ENCODE assay signal across 1 cellular context in genomic region chr15:90901799-90902655, GRCh38.
TF ChIP-seq lines count a peak whose summit lies in the region.

No MANE protein-coding gene starts in this region.

TF ChIP-seq in HepG2, 621 proteins besides CTCF, POLR2A, EP300 and RAD21 (continued from another document and continues in another):
- TF ChIP-seq, protein P1, sequence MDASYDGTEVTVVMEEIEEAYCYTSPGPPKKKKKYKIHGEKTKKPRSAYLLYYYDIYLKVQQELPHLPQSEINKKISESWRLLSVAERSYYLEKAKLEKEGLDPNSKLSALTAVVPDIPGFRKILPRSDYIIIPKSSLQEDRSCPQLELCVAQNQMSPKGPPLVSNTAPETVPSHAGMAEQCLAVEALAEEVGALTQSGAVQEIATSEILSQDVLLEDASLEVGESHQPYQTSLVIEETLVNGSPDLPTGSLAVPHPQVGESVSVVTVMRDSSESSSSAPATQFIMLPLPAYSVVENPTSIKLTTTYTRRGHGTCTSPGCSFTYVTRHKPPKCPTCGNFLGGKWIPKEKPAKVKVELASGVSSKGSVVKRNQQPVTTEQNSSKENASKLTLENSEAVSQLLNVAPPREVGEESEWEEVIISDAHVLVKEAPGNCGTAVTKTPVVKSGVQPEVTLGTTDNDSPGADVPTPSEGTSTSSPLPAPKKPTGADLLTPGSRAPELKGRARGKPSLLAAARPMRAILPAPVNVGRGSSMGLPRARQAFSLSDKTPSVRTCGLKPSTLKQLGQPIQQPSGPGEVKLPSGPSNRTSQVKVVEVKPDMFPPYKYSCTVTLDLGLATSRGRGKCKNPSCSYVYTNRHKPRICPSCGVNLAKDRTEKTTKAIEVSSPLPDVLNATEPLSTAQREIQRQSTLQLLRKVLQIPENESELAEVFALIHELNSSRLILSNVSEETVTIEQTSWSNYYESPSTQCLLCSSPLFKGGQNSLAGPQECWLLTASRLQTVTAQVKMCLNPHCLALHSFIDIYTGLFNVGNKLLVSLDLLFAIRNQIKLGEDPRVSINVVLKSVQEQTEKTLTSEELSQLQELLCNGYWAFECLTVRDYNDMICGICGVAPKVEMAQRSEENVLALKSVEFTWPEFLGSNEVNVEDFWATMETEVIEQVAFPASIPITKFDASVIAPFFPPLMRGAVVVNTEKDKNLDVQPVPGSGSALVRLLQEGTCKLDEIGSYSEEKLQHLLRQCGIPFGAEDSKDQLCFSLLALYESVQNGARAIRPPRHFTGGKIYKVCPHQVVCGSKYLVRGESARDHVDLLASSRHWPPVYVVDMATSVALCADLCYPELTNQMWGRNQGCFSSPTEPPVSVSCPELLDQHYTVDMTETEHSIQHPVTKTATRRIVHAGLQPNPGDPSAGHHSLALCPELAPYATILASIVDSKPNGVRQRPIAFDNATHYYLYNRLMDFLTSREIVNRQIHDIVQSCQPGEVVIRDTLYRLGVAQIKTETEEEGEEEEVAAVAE (CRISPR knock-in tag; IDR thresholded peaks at IDR 0.05; ENCODE audit: borderline replicate concordance): peak; percentile 47; the same call in 1 of the 2 replicates
- 0 out of 2 replicates have a peak, but pooled peaks have one; percentile 49 for TF ChIP-seq CBFB (CRISPR knock-in tag; IDR thresholded peaks at IDR 0.05)
- no peak for TF ChIP-seq ZNF775 (CRISPR knock-in tag; IDR thresholded peaks at IDR 0.05; ENCODE audit: borderline replicate concordance)
- no peak for TF ChIP-seq MLX (CRISPR knock-in tag; IDR thresholded peaks at IDR 0.05)
- no peak for TF ChIP-seq MAZ (IDR thresholded peaks at IDR 0.05; ENCODE audit: borderline replicate concordance, low read depth, low read length)
- TF ChIP-seq MAZ (CRISPR knock-in tag; IDR thresholded peaks at IDR 0.05; ENCODE audit: low read depth): peak; percentile 71
- 0 out of 2 replicates have a peak, but pooled peaks have one; percentile 22 for TF ChIP-seq ZNF7 (CRISPR knock-in tag; IDR thresholded peaks at IDR 0.05)
- no peak for TF ChIP-seq CEBPB (IDR thresholded peaks at IDR 0.05; ENCODE audit: borderline replicate concordance, low read depth, low read length)
- no peak for TF ChIP-seq STAT5B (CRISPR knock-in tag; IDR thresholded peaks at IDR 0.05)
- no peak for TF ChIP-seq MLLT10 (CRISPR knock-in tag; IDR thresholded peaks at IDR 0.05)
- 0 out of 2 replicates have a peak, but pooled peaks have one; percentile 2 for TF ChIP-seq SNAI1 (CRISPR knock-in tag; IDR thresholded peaks at IDR 0.05; ENCODE audit: borderline replicate concordance)
- TF ChIP-seq, protein P2, sequence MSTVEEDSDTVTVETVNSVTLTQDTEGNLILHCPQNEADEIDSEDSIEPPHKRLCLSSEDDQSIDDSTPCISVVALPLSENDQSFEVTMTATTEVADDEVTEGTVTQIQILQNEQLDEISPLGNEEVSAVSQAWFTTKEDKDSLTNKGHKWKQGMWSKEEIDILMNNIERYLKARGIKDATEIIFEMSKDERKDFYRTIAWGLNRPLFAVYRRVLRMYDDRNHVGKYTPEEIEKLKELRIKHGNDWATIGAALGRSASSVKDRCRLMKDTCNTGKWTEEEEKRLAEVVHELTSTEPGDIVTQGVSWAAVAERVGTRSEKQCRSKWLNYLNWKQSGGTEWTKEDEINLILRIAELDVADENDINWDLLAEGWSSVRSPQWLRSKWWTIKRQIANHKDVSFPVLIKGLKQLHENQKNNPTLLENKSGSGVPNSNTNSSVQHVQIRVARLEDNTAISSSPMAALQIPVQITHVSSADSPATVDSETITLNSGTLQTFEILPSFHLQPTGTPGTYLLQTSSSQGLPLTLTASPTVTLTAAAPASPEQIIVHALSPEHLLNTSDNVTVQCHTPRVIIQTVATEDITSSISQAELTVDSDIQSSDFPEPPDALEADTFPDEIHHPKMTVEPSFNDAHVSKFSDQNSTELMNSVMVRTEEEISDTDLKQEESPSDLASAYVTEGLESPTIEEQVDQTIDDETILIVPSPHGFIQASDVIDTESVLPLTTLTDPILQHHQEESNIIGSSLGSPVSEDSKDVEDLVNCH (CRISPR knock-in tag; IDR thresholded peaks at IDR 0.05): no peak
- TF ChIP-seq ZNF329 (CRISPR knock-in tag; IDR thresholded peaks at IDR 0.05; ENCODE audit: low read depth): no peak
- TF ChIP-seq, protein P3, sequence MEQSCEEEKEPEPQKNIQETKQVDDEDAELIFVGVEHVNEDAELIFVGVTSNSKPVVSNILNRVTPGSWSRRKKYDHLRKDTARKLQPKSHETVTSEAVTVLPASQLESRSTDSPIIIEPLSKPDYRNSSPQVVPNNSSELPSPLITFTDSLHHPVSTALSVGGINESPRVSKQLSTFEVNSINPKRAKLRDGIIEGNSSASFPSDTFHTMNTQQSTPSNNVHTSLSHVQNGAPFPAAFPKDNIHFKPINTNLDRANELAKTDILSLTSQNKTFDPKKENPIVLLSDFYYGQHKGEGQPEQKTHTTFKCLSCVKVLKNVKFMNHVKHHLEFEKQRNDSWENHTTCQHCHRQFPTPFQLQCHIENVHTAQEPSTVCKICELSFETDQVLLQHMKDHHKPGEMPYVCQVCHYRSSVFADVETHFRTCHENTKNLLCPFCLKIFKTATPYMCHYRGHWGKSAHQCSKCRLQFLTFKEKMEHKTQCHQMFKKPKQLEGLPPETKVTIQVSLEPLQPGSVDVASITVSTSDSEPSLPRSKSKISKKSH (CRISPR knock-in tag; IDR thresholded peaks at IDR 0.05; ENCODE audit: borderline replicate concordance): 0 out of 2 replicates have a peak, but pooled peaks have one; percentile 28
- TF ChIP-seq ZNF564 (CRISPR knock-in tag; IDR thresholded peaks at IDR 0.05): no peak
- no peak for TF ChIP-seq ZNF30 (CRISPR knock-in tag; IDR thresholded peaks at IDR 0.05)
- TF ChIP-seq YEATS2 (CRISPR knock-in tag; IDR thresholded peaks at IDR 0.05; ENCODE audit: borderline replicate concordance): peak; percentile 71
- TF ChIP-seq BRCA1 (CRISPR knock-in tag; IDR thresholded peaks at IDR 0.05): 0 out of 2 replicates have a peak, but pooled peaks have one; percentile 70
- no peak; the same call in 1 of the 2 replicates for TF ChIP-seq ZFP90 (CRISPR knock-in tag; IDR thresholded peaks at IDR 0.05; ENCODE audit: borderline replicate concordance)
- TF ChIP-seq ZFP41 (CRISPR knock-in tag; IDR thresholded peaks at IDR 0.05; ENCODE audit: borderline replicate concordance): no peak
- TF ChIP-seq EHMT2 (IDR thresholded peaks at IDR 0.05; ENCODE audit: borderline replicate concordance, low read depth, low read length): no peak
- TF ChIP-seq, protein P4, sequence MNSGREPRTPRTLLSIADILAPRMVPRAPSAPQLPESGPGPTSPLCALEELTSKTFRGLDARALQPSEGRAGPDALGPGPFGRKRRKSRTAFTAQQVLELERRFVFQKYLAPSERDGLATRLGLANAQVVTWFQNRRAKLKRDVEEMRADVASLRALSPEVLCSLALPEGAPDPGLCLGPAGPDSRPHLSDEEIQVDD (CRISPR knock-in tag; IDR thresholded peaks at IDR 0.05; ENCODE audit: borderline replicate concordance): peak; percentile 54; the same call in 1 of the 2 replicates
- TF ChIP-seq, protein P5, sequence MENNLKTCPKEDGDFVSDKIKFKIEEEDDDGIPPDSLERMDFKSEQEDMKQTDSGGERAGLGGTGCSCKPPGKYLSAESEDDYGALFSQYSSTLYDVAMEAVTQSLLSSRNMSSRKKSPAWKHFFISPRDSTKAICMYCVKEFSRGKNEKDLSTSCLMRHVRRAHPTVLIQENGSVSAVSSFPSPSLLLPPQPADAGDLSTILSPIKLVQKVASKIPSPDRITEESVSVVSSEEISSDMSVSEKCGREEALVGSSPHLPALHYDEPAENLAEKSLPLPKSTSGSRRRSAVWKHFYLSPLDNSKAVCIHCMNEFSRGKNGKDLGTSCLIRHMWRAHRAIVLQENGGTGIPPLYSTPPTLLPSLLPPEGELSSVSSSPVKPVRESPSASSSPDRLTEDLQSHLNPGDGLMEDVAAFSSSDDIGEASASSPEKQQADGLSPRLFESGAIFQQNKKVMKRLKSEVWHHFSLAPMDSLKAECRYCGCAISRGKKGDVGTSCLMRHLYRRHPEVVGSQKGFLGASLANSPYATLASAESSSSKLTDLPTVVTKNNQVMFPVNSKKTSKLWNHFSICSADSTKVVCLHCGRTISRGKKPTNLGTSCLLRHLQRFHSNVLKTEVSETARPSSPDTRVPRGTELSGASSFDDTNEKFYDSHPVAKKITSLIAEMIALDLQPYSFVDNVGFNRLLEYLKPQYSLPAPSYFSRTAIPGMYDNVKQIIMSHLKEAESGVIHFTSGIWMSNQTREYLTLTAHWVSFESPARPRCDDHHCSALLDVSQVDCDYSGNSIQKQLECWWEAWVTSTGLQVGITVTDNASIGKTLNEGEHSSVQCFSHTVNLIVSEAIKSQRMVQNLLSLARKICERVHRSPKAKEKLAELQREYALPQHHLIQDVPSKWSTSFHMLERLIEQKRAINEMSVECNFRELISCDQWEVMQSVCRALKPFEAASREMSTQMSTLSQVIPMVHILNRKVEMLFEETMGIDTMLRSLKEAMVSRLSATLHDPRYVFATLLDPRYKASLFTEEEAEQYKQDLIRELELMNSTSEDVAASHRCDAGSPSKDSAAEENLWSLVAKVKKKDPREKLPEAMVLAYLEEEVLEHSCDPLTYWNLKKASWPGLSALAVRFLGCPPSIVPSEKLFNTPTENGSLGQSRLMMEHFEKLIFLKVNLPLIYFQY (CRISPR knock-in tag; IDR thresholded peaks at IDR 0.05; ENCODE audit: borderline replicate concordance): peak; percentile 93
- 0 out of 2 replicates have a peak, but pooled peaks have one; percentile 27 for TF ChIP-seq ZGPAT (CRISPR knock-in tag; IDR thresholded peaks at IDR 0.05)
- TF ChIP-seq RARA (CRISPR knock-in tag; IDR thresholded peaks at IDR 0.05): 0 out of 2 replicates have a peak, but pooled peaks have one; percentile 23
- TF ChIP-seq ZNF678 (CRISPR knock-in tag; IDR thresholded peaks at IDR 0.05): no peak
- no peak for TF ChIP-seq ZNF784 (CRISPR knock-in tag; IDR thresholded peaks at IDR 0.05; ENCODE audit: borderline replicate concordance)
- 0 out of 2 replicates have a peak, but pooled peaks have one; percentile 40 for TF ChIP-seq ZSCAN31 (CRISPR knock-in tag; IDR thresholded peaks at IDR 0.05; ENCODE audit: low read depth)
- TF ChIP-seq GATAD2A (CRISPR knock-in tag; IDR thresholded peaks at IDR 0.05): peak; percentile 53; the same call in 1 of the 2 replicates
- TF ChIP-seq ZFP82 (CRISPR knock-in tag; IDR thresholded peaks at IDR 0.05; ENCODE audit: borderline replicate concordance): no peak
- 0 out of 2 replicates have a peak, but pooled peaks have one; percentile 40 for TF ChIP-seq ZBTB7A (CRISPR knock-in tag; IDR thresholded peaks at IDR 0.05)
- no peak for TF ChIP-seq AGO1 (IDR thresholded peaks at IDR 0.05; ENCODE audit: low read depth, low read length, poor library complexity, severe bottlenecking)
- no peak for TF ChIP-seq ZNF281 (CRISPR knock-in tag; IDR thresholded peaks at IDR 0.05; ENCODE audit: borderline replicate concordance)
- peak; percentile 49; the same call in 1 of the 2 replicates for TF ChIP-seq SRY (CRISPR knock-in tag; IDR thresholded peaks at IDR 0.05)
- TF ChIP-seq ZNF543 (CRISPR knock-in tag; IDR thresholded peaks at IDR 0.05): no peak
- 0 out of 2 replicates have a peak, but pooled peaks have one; percentile 38 for TF ChIP-seq ZNF614 (CRISPR knock-in tag; IDR thresholded peaks at IDR 0.05; ENCODE audit: borderline replicate concordance)
- TF ChIP-seq ZNF263 (CRISPR knock-in tag; IDR thresholded peaks at IDR 0.05): 0 out of 2 replicates have a peak, but pooled peaks have one; percentile 35
- TF ChIP-seq ZFP1 (CRISPR knock-in tag; IDR thresholded peaks at IDR 0.05): 0 out of 2 replicates have a peak, but pooled peaks have one; percentile 56
- no peak for TF ChIP-seq ZFP36L2 (CRISPR knock-in tag; IDR thresholded peaks at IDR 0.05)
- TF ChIP-seq ZNF776 (CRISPR knock-in tag; IDR thresholded peaks at IDR 0.05): no peak
- peak; percentile 23; the same call in 1 of the 2 replicates for TF ChIP-seq SP2 (CRISPR knock-in tag; IDR thresholded peaks at IDR 0.05)
- TF ChIP-seq MED13 (CRISPR knock-in tag; IDR thresholded peaks at IDR 0.05): no peak
- TF ChIP-seq HNRNPH1 (optimal IDR thresholded peaks at IDR 0.05; ENCODE audit: low read depth, low read length): no peak
- TF ChIP-seq ZFAT (CRISPR knock-in tag; conservative IDR thresholded peaks at IDR 0.05): no peak
- TF ChIP-seq KLF12 (CRISPR knock-in tag; IDR thresholded peaks at IDR 0.05; ENCODE audit: borderline replicate concordance): 0 out of 2 replicates have a peak, but pooled peaks have one; percentile 23
